In the genomic region with DNA sequence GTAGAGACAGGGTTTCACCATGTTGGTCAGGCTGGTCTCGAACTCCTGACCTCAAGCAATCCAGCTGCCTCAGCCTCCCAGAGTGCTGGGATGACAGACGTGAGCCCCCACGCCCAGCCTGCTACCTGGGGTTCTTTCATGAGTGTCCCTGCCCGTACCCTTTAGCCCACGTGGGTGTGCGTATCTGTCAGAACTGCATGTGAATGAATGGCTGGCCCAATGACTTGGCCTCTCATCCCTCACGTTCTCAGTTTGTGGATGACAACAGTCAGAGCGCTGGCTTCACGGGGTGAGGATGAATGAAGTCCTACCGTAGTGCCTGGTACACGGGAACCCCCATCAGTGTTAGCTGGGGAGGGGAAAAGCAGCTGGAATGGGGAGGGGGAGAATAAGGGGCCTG, we compare ENCODE assay signal across 23 cellular contexts. TPM values are rescaled to one million over a fixed set of nuclear protein-coding genes. Genes with fewer than 3 reads are reported as not detected.
DNase-seq lines count a peak whose midpoint lies in the region; TF ChIP-seq lines count a peak whose summit lies in the region.
"Had no signal": no experiment of that assay in that cellular context is flagged by ENCODE, and none has a peak within 500 bp of the region (broad histone marks: within the 10 kb centered on the region; RNA-seq: fewer than 3 reads in every experiment).

No MANE protein-coding gene starts in this region.

- H3K9me3 ChIP-seq in SJCRH30 (replicated peaks) (no peaks in the 10 kb centered on the region), iPS-20b (ENCODE audit: insufficient read depth, low read depth, low read length) (no peaks in the 10 kb centered on the region), spleen (no peaks in the 10 kb centered on the region)
- H3K9me3 ChIP-seq: BLaER1 treated with 17β-estradiol and CSF1 and Interleukin-3, amounts not matched to agents 10 nM and 100 nM had no signal

- no peak overlapping the region for H3K9ac ChIP-seq in iPS-20b (ENCODE audit: low read depth, low read length)
- H3K9ac ChIP-seq: BLaER1 treated with 17β-estradiol and CSF1 and Interleukin-3, amounts not matched to agents 10 nM and 100 nM had no signal

- TF ChIP-seq CTCF in spleen (IDR thresholded peaks at IDR 0.05 in 8 of 11, conservative IDR thresholded peaks at IDR 0.05 in 3 of 11) = no peak

- H3K27ac ChIP-seq in SJCRH30 (peak overlapping the region; percentile 21), iPS-20b (ENCODE audit: low read length) (no peak overlapping the region), spleen (no peak overlapping the region)
- H3K27ac ChIP-seq: HL-60, skin epidermis, VCaP had no signal

- H3K4me1 ChIP-seq in SJCRH30 (peaks cover 20% of the 10 kb centered on the region), iPS-20b (ENCODE audit: insufficient read depth, low read length) (peaks cover 8% of the 10 kb centered on the region; the same call in 1 of the 2 replicates), spleen (no peaks in the 10 kb centered on the region)

- H3K4me3 ChIP-seq in SJCRH30 = peak overlapping the region; percentile 41; the same call in 1 of the 2 replicates
- H3K4me3 ChIP-seq in iPS-20b (ENCODE audit: low read length) = peak overlapping the region; percentile 58; the same call in 1 of the 2 replicates
- H3K4me3 ChIP-seq in spleen = no peak overlapping the region
- H3K4me3 ChIP-seq: BLaER1 treated with 17β-estradiol and CSF1 and Interleukin-3, amounts not matched to agents 10 nM and 100 nM; skin epidermis had no signal

- no peak for TF ChIP-seq POLR2A in spleen (IDR thresholded peaks at IDR 0.05)

- DNase-seq in NCI-H345 (lab: John Stamatoyannopoulos, UW) (peak; percentile 66), NCI-H345 treated with DMSO at 0.1 percent for 48 hours (lab: John Stamatoyannopoulos, UW; ENCODE audit: unreplicated experiment) (no peak), SJCRH30 (no peak), spleen (peak; percentile 34), NAMALWA (ENCODE audit: low spot score) (no peak), T-helper 2 cell (no peak)
- DNase-seq in stimulated activated CD4-positive, alpha-beta T cell treated with anti-CD3 and anti-CD28 coated beads, Interleukin-4, amount 100 ng/mL, for 4 hours = no peak
- DNase-seq: activated CD4-positive, alpha-beta T cell treated with anti-CD3 and anti-CD28 coated beads, Interleukin-2, amount 50 U/mL, for 48 hours; activated naive CD4-positive, alpha-beta T cell treated with Interleukin-2 at 50 U/mL for 16 hours; kidney; MM.1S; naive thymus-derived CD4-positive, alpha-beta T cell; NCI-H187 treated with DMSO at 0.1 percent for 48 hours; stimulated activated CD4-positive, alpha-beta T cell treated with anti-CD3 and anti-CD28 coated beads, Interleukin-4, amount 100 ng/mL, for 24 hours had no signal

- 40 to 57% (median 54%) methylated on average over 11 of the region's 11 CpGs for WGBS in spleen, 5 donors

- intact Hi-C loops in spleen (cut with DNase I; ENCODE audit: low total_unique reads) = no loop called here

- H3K27me3 ChIP-seq in SJCRH30 = no peaks in the 10 kb centered on the region
- no peaks in the 10 kb centered on the region for H3K27me3 ChIP-seq in iPS-20b (ENCODE audit: insufficient read depth, low read length)
- peaks cover 0 to 85% (median 12%) of the 10 kb centered on the region in 7 donors for H3K27me3 ChIP-seq in spleen (replicated peaks in 1 of 7)
- H3K27me3 ChIP-seq: BLaER1 treated with 17β-estradiol and CSF1 and Interleukin-3, amounts not matched to agents 10 nM and 100 nM had no signal

- no peaks in the 10 kb centered on the region for H3K36me3 ChIP-seq in SJCRH30
- no peaks in the 10 kb centered on the region for H3K36me3 ChIP-seq in iPS-20b (ENCODE audit: insufficient read depth, low read depth, low read length)
- H3K36me3 ChIP-seq in spleen = no peaks in the 10 kb centered on the region
- H3K36me3 ChIP-seq: BLaER1 treated with 17β-estradiol and CSF1 and Interleukin-3, amounts not matched to agents 10 nM and 100 nM had no signal

RNA-seq across cellular contexts. Expression of a gene that starts 16.1 kb away (rescaled TPM):
- 12.1 and 13.4 TPM in 2 replicates for total RNA-seq in SJCRH30 (2014; rRNA removed; shearing (Covaris generic))
- not detected for total RNA-seq in spleen
- under 1 TPM in 1 of 3 donors, not detected in 2; 0.02 TPM for polyA plus RNA-seq in spleen
- total RNA-seq: kidney; naive thymus-derived CD4-positive, alpha-beta T cell; posterior vena cava; Right ventricle myocardium superior; T-helper 1 cell treated with Interleukin-12 subunit alpha and Interleukin-12 subunit beta and Interleukin-4 antibody, amounts not matched to agents 30 ng/mL and 1 ng/mL, for 36 hours had no signal
- polyA plus RNA-seq: naive thymus-derived CD4-positive, alpha-beta T cell had no signal

RNA-seq across cellular contexts. Expression of a gene that starts 23.9 kb away (rescaled TPM):
- total RNA-seq in SJCRH30 (2014; rRNA removed; shearing (Covaris generic)) = 4.5 and 5.2 TPM in 2 replicates
- total RNA-seq in spleen = 10 to 100 TPM in 2 of 7 donors, 1 to 10 TPM in 5; 2.8 to 13.4 (median 8.7) TPM
- 1 to 10 TPM in 1 of 3 donors, under 1 TPM in 2; 0.20 to 2.4 (median 0.24) TPM for polyA plus RNA-seq in spleen
- total RNA-seq: endothelial cell of umbilical vein, posterior vena cava had no signal
- polyA plus RNA-seq: endothelial cell of umbilical vein; naive thymus-derived CD4-positive, alpha-beta T cell had no signal

RNA-seq across cellular contexts. Expression of a gene that starts 59.7 kb away (rescaled TPM):
- total RNA-seq in SJCRH30 (2014; rRNA removed; shearing (Covaris generic)) = 13.2 and 14.0 TPM in 2 replicates
- total RNA-seq in spleen = 10 to 100 TPM; 14.9 to 33.8 (median 24.7) TPM
- 1 to 10 TPM; 4.2 to 9.6 (median 5.1) TPM for polyA plus RNA-seq in spleen

Comparison
In these comparisons a context has a peak if more than half of its experiments do, and no peak if none do; other contexts are left out.
1. DNase-seq: peak in NCI-H345 (single experiment) and spleen (single experiment); none in NCI-H345 treated with DMSO at 0.1 percent for 48 hours (single experiment), SJCRH30 (0 of 2), NAMALWA (single experiment), stimulated activated CD4-positive, alpha-beta T cell treated with anti-CD3 and anti-CD28 coated beads, Interleukin-4, amount 100 ng/mL, for 4 hours (0 of 2) and T-helper 2 cell (0 of 5).
2. H3K4me3 ChIP-seq: peak in SJCRH30 (single experiment) and iPS-20b (single experiment); none in spleen (0 of 8).
3. RNA of a gene that starts 16.1 kb away (total RNA-seq): 12.1 to 13.4 TPM in SJCRH30; not detected in spleen; every median in the first group is over 10 times any median in the second.